Comparison of ENCODE assay signal across 9 cellular contexts in genomic region chr6:34247481-34248197, GRCh38. TPM values are rescaled to one million over a fixed set of nuclear protein-coding genes. Genes with fewer than 3 reads are reported as not detected.
A peak's percentile ranks its signal among the peaks of the same experiment; 100 is the strongest.
DNase-seq lines count a peak whose midpoint lies in the region; ATAC-seq and TF ChIP-seq lines count a peak whose summit lies in the region.
"Had no signal": no experiment of that assay in that cellular context is flagged by ENCODE, and none has a peak within 500 bp of the region (broad histone marks: within the 10 kb centered on the region; RNA-seq: fewer than 3 reads in every experiment).

No MANE protein-coding gene starts in this region.

- ATAC-seq in natural killer cell (no peak), HG02970 (IDR thresholded peaks at IDR 0.05; ENCODE audit: low FRiP score, unreplicated experiment) (no peak), HG03378 (IDR thresholded peaks at IDR 0.05; ENCODE audit: unreplicated experiment) (no peak), left lobe of liver (no peak)

- H3K9ac ChIP-seq in HUES64 (ENCODE audit: low read depth, low read length), result no peak overlapping the region

- H3K27ac ChIP-seq in HUES64 (ENCODE audit: low read depth, low read length), result no peak overlapping the region

- H3K27me3 ChIP-seq in BE2C, result no peaks in the 10 kb centered on the region
- H3K27me3 ChIP-seq in HUES64 (ENCODE audit: insufficient read depth, low read length), result no peaks in the 10 kb centered on the region
- H3K27me3 ChIP-seq: ovary had no signal

- H3K4me1 ChIP-seq in BE2C (peaks cover 20% of the 10 kb centered on the region), HUES64 (ENCODE audit: insufficient read depth, low read length) (peaks cover 8% of the 10 kb centered on the region; the same call in 1 of the 2 replicates)

- intact Hi-C loops in natural killer cell (cut with micrococcal nuclease), result loop anchor here (2.0 to 5.0 kb wide), 2 partner anchors 65 to 167 kb away; no protein-coding TSS in a partner anchor

- peaks cover 6 to 44% of the 10 kb centered on the region in 2 donors for H3K4me1 Mint-ChIP-seq in natural killer cell

- peak overlapping the region; percentile 94 to 97 for H3K27ac Mint-ChIP-seq in natural killer cell

- TF ChIP-seq CTCF in BE2C (IDR thresholded peaks at IDR 0.05; ENCODE audit: low read depth, low read length) (no peak), natural killer cell (IDR thresholded peaks at IDR 0.05) (no peak)

- H3K4me3 Mint-ChIP-seq in natural killer cell, result peak overlapping the region; percentile 95

- WGBS in HUES64, result 90% methylated on average over 6 of the region's 6 CpGs

- H3K36me3 ChIP-seq in BE2C (peaks cover 18% of the 10 kb centered on the region), HUES64 (ENCODE audit: insufficient read depth, low read length) (peaks cover 25% of the 10 kb centered on the region)
- H3K36me3 ChIP-seq: ovary had no signal

- peak overlapping the region; percentile 84 for H3K4me3 ChIP-seq in BE2C (ENCODE audit: low read depth, low read length)
- peak overlapping the region; percentile 76; the same call in 1 of the 2 replicates for H3K4me3 ChIP-seq in HUES64 (ENCODE audit: low read length)

- H3K9me3 Mint-ChIP-seq in natural killer cell, result no peaks in the 10 kb centered on the region

- H3K36me3 Mint-ChIP-seq in natural killer cell, result no peaks in the 10 kb centered on the region

- H3K9me3 ChIP-seq in BE2C (no peaks in the 10 kb centered on the region), HUES64 (ENCODE audit: insufficient read depth, low read depth, low read length) (no peaks in the 10 kb centered on the region)
- H3K9me3 ChIP-seq: ovary had no signal

- H3K27me3 Mint-ChIP-seq in natural killer cell (ENCODE audit: low read depth in 2 of 2), result no peaks in the 10 kb centered on the region

- DNase-seq in BE2C (no peak), cerebellum (ENCODE audit: low spot score) (peak; percentile 5), natural killer cell (no peak), left lobe of liver (ENCODE audit: low spot score) (no peak), hypothalamus (lab: John Stamatoyannopoulos, UW) (no peak)

RNA-seq across cellular contexts. Expression of gene SMIM29, which starts 1.2 kb away (rescaled TPM):
- polyA plus RNA-seq in BE2C (2012; ENCODE audit: insufficient read depth, insufficient read length, low read depth), result 46.8 TPM
- 5.7 TPM for polyA plus RNA-seq in HUES64 (2013, experiment 1 of 2)
- 5.8 TPM for polyA plus RNA-seq in HUES64 (2013, experiment 2 of 2)
- total RNA-seq in cerebellum (15.9 TPM), natural killer cell (10 to 100 TPM; 30.8 to 48.0 (median 39.7) TPM), left lobe of liver (6.4 TPM)

RNA-seq across cellular contexts. Expression of gene HMGA1, which starts 11.0 kb away (rescaled TPM):
- 155 TPM for polyA plus RNA-seq in BE2C (2012; ENCODE audit: insufficient read depth, insufficient read length, low read depth)
- 2,125 TPM for polyA plus RNA-seq in HUES64 (2013, experiment 1 of 2)
- polyA plus RNA-seq in HUES64 (2013, experiment 2 of 2), result 2,161 TPM
- total RNA-seq in cerebellum (17.6 TPM), natural killer cell (10 to 100 TPM; 63.1 to 84.2 (median 77.3) TPM), left lobe of liver (17.4 TPM)
